In genomic region chr17:48618366-48618896, GRCh38 we compare ENCODE assay signal across 8 cellular contexts. TPM values are rescaled to one million over a fixed set of nuclear protein-coding genes. Genes with fewer than 3 reads are reported as not detected.
A peak's percentile ranks its signal among the peaks of the same experiment; 100 is the strongest.
DNase-seq lines count a peak whose midpoint lies in the region; ATAC-seq, FAIRE-seq and TF ChIP-seq lines count a peak whose summit lies in the region.

No MANE protein-coding gene starts in this region.

- TF ChIP-seq CTCF in AG09319 (IDR thresholded peaks at IDR 0.05; ENCODE audit: low read depth, low read length) (peak; percentile 96), lung (IDR thresholded peaks at IDR 0.05; ENCODE audit: control extremely low read depth, extremely low read depth) (peak; percentile 99)

- CTCF ChIA-PET in activated CD4-positive, alpha-beta memory T cell treated with anti-CD3 and anti-CD28 coated beads, Interleukin-2, amount 10 ng/mL, durations not matched to agents 7 days and 5 days (lab: Charles Lee) = interaction anchor here (0.6 to 4.1 kb wide), 24 partner anchors 9 to 592 kb away, joined by 3 to 14 read pairs (median 4); partner anchors contain the start of gene HOXB5

- peaks cover 93% of the 10 kb centered on the region for H3K27me3 Mint-ChIP-seq in activated CD4-positive, alpha-beta memory T cell treated with anti-CD3 and anti-CD28 coated beads, Interleukin-2, amount 10 ng/mL, durations not matched to agents 7 days and 5 days

- DNase-seq in AG09319 (ENCODE audit: extremely low read depth, low read depth) (peak; percentile 22), H54 (ENCODE audit: insufficient read length, low spot score) (peak; percentile 97), NCI-H82 treated with DMSO at 0.1 percent for 48 hours (lab: John Stamatoyannopoulos, UW; ENCODE audit: unreplicated experiment) (peak; percentile 30), dermis microvascular lymphatic vessel endothelial cell (ENCODE audit: low read depth in 2 of 2) (peak; percentile 65 to 86), lung (ENCODE audit: low spot score) (peak; percentile 84)
- DNase-seq in activated CD4-positive, alpha-beta memory T cell treated with anti-CD3 and anti-CD28 coated beads, Interleukin-2, amount 10 ng/mL, durations not matched to agents 7 days and 5 days = peak; percentile 84
- peak; percentile 67 to 80 (median 73) for DNase-seq in stimulated activated CD4-positive, alpha-beta T cell treated with anti-CD3 and anti-CD28 coated beads, TNF-alpha, amount 100 ng/mL, for 24 hours (ENCODE audit: low read depth in 3 of 3)

- no peaks in the 10 kb centered on the region for H3K9me3 Mint-ChIP-seq in activated CD4-positive, alpha-beta memory T cell treated with anti-CD3 and anti-CD28 coated beads, Interleukin-2, amount 10 ng/mL, durations not matched to agents 7 days and 5 days

- H3K4me1 Mint-ChIP-seq in activated CD4-positive, alpha-beta memory T cell treated with anti-CD3 and anti-CD28 coated beads, Interleukin-2, amount 10 ng/mL, durations not matched to agents 7 days and 5 days = peaks cover 32% of the 10 kb centered on the region

- TF ChIP-seq POLR2A in H54 (IDR thresholded peaks at IDR 0.05; ENCODE audit: low read depth, low read length) = no peak

- ATAC-seq in lung (ENCODE audit: insufficient read depth, low FRiP score) = peak; percentile 88
- no peak for ATAC-seq in HG03571 (IDR thresholded peaks at IDR 0.05; ENCODE audit: unreplicated experiment)

- no peak overlapping the region for H3K4me3 ChIP-seq in lung

- POLR2A ChIA-PET in activated CD4-positive, alpha-beta memory T cell treated with anti-CD3 and anti-CD28 coated beads, Interleukin-2, amount 10 ng/mL, durations not matched to agents 7 days and 5 days (lab: Charles Lee) = interaction anchor here (0.8 to 1.7 kb wide), 4 partner anchors 10 to 570 kb away, joined by 4 to 7 read pairs (median 4); partner anchors contain the start of genes HOXB5 and NFE2L1

- WGBS in lung, 2 donors = 3 to 4% methylated on average over 20 of the region's 20 CpGs

- no peaks in the 10 kb centered on the region for H3K36me3 ChIP-seq in lung (ENCODE audit: control insufficient read depth in 2 of 2, insufficient read depth in 2 of 2, low read length in 2 of 2)

- no peak overlapping the region for H3K27ac Mint-ChIP-seq in activated CD4-positive, alpha-beta memory T cell treated with anti-CD3 and anti-CD28 coated beads, Interleukin-2, amount 10 ng/mL, durations not matched to agents 7 days and 5 days

- H3K4me1 ChIP-seq in lung (ENCODE audit: control insufficient read depth in 2 of 2, insufficient read depth in 2 of 2, low read length in 2 of 2) = peaks cover 0 to 5% of the 10 kb centered on the region in 2 donors

- peaks cover 0 to 6% of the 10 kb centered on the region in 2 donors for H3K9me3 ChIP-seq in lung (ENCODE audit: control insufficient read depth in 2 of 2, insufficient read depth in 1 of 2, low read length in 1 of 2)

- no peak overlapping the region for H3K27ac ChIP-seq in lung (ENCODE audit: low read depth in 1 of 2, low read length in 1 of 2)

- peaks cover 17% of the 10 kb centered on the region for H3K27me3 ChIP-seq in lung (ENCODE audit: control insufficient read depth, insufficient read depth)

- H3K4me3 Mint-ChIP-seq in activated CD4-positive, alpha-beta memory T cell treated with anti-CD3 and anti-CD28 coated beads, Interleukin-2, amount 10 ng/mL, durations not matched to agents 7 days and 5 days = no peak overlapping the region

- peaks cover 2% of the 10 kb centered on the region for H3K36me3 Mint-ChIP-seq in activated CD4-positive, alpha-beta memory T cell treated with anti-CD3 and anti-CD28 coated beads, Interleukin-2, amount 10 ng/mL, durations not matched to agents 7 days and 5 days (ENCODE audit: low read depth)

- FAIRE-seq in H54 (lab: Jason Lieb, UNC) = no peak

RNA-seq across cellular contexts. Expression of gene HOXB8, which starts 3.3 kb away (rescaled TPM):
- total RNA-seq in activated CD4-positive, alpha-beta memory T cell treated with anti-CD3 and anti-CD28 coated beads, Interleukin-2, amount 10 ng/mL, durations not matched to agents 7 days and 5 days = not detected
- total RNA-seq in dermis microvascular lymphatic vessel endothelial cell (0.64 and 0.76 TPM in 2 replicates), lung (under 1 TPM in 1 of 2 donors, not detected in 1; 0.31 TPM)
- under 1 TPM; 0.08 to 0.10 TPM for polyA plus RNA-seq in lung

RNA-seq across cellular contexts. Expression of gene HOXB7, which starts 7.6 kb away (rescaled TPM):
- total RNA-seq in activated CD4-positive, alpha-beta memory T cell treated with anti-CD3 and anti-CD28 coated beads, Interleukin-2, amount 10 ng/mL, durations not matched to agents 7 days and 5 days = 1 to 10 TPM; 1.6 to 1.7 TPM
- 4.6 and 7.1 TPM in 2 replicates for total RNA-seq in dermis microvascular lymphatic vessel endothelial cell
- total RNA-seq in lung = 1 to 10 TPM in 1 of 2 donors, under 1 TPM in 1; 0.43 to 3.3 TPM
- polyA plus RNA-seq in lung = 1 to 10 TPM; 1.2 to 3.3 TPM

RNA-seq across cellular contexts. Expression of gene HOXB9, which starts 7.7 kb away (rescaled TPM):
- 1 to 10 TPM in 1 of 2 experiments, under 1 TPM in 1; 0.88 to 1.4 TPM for total RNA-seq in activated CD4-positive, alpha-beta memory T cell treated with anti-CD3 and anti-CD28 coated beads, Interleukin-2, amount 10 ng/mL, durations not matched to agents 7 days and 5 days
- total RNA-seq in dermis microvascular lymphatic vessel endothelial cell (0.13 and 0.51 TPM in 2 replicates), lung (under 1 TPM in 1 of 2 donors, not detected in 1; 0.18 TPM)
- polyA plus RNA-seq in lung = not detected

RNA-seq across cellular contexts. Expression of gene HOXB6, which starts 13.6 kb away (rescaled TPM):
- total RNA-seq in activated CD4-positive, alpha-beta memory T cell treated with anti-CD3 and anti-CD28 coated beads, Interleukin-2, amount 10 ng/mL, durations not matched to agents 7 days and 5 days = under 1 TPM; 0.60 to 0.68 TPM
- 3.3 and 3.9 TPM in 2 replicates for total RNA-seq in dermis microvascular lymphatic vessel endothelial cell
- total RNA-seq in lung = 1 to 10 TPM; 6.1 to 7.5 TPM
- polyA plus RNA-seq in lung = 1 to 10 TPM; 5.3 to 5.4 TPM

RNA-seq across cellular contexts. Expression of gene HOXB5, which starts 24.9 kb away (rescaled TPM):
- under 1 TPM in 1 of 2 experiments, not detected in 1; 0.20 TPM for total RNA-seq in activated CD4-positive, alpha-beta memory T cell treated with anti-CD3 and anti-CD28 coated beads, Interleukin-2, amount 10 ng/mL, durations not matched to agents 7 days and 5 days
- total RNA-seq in dermis microvascular lymphatic vessel endothelial cell (0.13 TPM in 2 replicates), lung (1 to 10 TPM; 2.6 to 2.9 TPM)
- 1 to 10 TPM; 1.8 TPM for polyA plus RNA-seq in lung

Comparison
In these comparisons a context has a peak if more than half of its experiments do, and no peak if none do; other contexts are left out.
1. DNase-seq: peak in every context shown above with its lines; median percentile 97 in H54; 84 in activated CD4-positive, alpha-beta memory T cell treated with anti-CD3 and anti-CD28 coated beads, Interleukin-2, amount 10 ng/mL, durations not matched to agents 7 days and 5 days; 84 in lung; 76 in dermis microvascular lymphatic vessel endothelial cell; 73 in stimulated activated CD4-positive, alpha-beta T cell treated with anti-CD3 and anti-CD28 coated beads, TNF-alpha, amount 100 ng/mL, for 24 hours; 30 in NCI-H82 treated with DMSO at 0.1 percent for 48 hours; 22 in AG09319.